Comparison of ENCODE assay signal across 18 cellular contexts in the genomic region with DNA sequence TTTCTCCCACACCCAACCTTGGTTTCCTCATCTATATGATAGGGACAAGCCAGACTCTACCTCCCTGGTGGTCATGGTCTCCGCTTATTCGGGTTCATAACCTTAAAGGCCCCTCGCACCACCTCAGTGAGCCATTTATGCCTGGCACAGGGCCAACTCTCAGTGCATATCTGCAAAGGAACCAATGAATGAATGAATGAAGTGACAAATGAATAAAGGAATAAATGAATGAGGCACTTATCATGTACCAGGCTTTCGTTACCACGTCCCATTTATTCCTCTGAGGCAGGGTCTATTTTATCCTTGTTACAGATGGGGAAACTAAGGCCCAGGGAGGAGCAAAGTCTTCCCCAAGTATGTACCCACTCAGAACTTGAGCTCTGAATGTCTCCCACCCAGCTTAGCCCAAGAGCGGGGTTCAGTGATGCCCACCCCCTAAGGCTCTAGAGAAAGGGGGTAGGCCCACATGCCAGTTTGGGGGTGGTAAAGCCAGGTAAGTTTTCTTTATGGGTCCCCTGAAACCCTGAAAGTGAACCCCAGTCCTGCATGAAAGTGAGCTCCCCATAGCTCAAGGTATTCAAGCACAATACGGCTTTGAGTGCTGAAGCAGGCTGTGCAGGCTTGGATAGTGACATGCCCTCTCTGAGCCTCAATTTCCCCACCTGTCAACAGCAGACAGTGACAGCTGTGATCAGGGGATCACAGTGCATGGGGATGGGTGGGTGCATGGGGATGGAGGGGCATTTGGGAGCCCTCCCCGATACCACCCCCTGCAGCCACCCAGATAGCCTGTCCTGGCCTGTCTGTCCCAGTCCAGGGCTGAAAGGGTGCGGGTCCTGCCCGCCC. TPM values are rescaled to one million over a fixed set of nuclear protein-coding genes. Genes with fewer than 3 reads are reported as not detected.
DNase-seq lines count a peak whose midpoint lies in the region; ATAC-seq and TF ChIP-seq lines count a peak whose summit lies in the region.
"Had no signal": no experiment of that assay in that cellular context is flagged by ENCODE, and none has a peak within 500 bp of the region (broad histone marks: within the 10 kb centered on the region; RNA-seq: fewer than 3 reads in every experiment).

No MANE protein-coding gene starts in this region.

- peaks cover 19% of the 10 kb centered on the region for H3K4me1 ChIP-seq in CD8-positive, alpha-beta memory T cell (ENCODE audit: insufficient read depth, low read length)
- H3K4me1 ChIP-seq in right atrium auricular region, result peaks cover 0 to 26% of the 10 kb centered on the region in 2 donors
- H3K4me1 ChIP-seq: foreskin keratinocyte had no signal

- H3K27me3 ChIP-seq in CD8-positive, alpha-beta memory T cell (ENCODE audit: insufficient read depth, low read length, poor library complexity, severe bottlenecking), result no peaks in the 10 kb centered on the region
- H3K27me3 ChIP-seq in right atrium auricular region, result peaks cover 28 to 31% of the 10 kb centered on the region in 2 donors

- no peaks in the 10 kb centered on the region for H3K9me3 Mint-ChIP-seq in activated CD4-positive, alpha-beta T cell treated with anti-CD3 and anti-CD28 coated beads for 36 hours (ENCODE audit: low read depth)
- no peaks in the 10 kb centered on the region for H3K9me3 Mint-ChIP-seq in CD8-positive, alpha-beta memory T cell
- no peaks in the 10 kb centered on the region for H3K9me3 Mint-ChIP-seq in activated T-helper 17 cell treated with anti-CD3 and anti-CD28 coated beads, Interleukin-2, amount 50 U/mL, for 72 hours
- H3K9me3 Mint-ChIP-seq in naive thymus-derived CD8-positive, alpha-beta T cell, result no peaks in the 10 kb centered on the region

- POLR2A ChIA-PET in activated CD4-positive, alpha-beta T cell treated with anti-CD3 and anti-CD28 coated beads for 36 hours (lab: Charles Lee), result interaction anchor here (0.5 to 2.0 kb wide), 6 partner anchors 8 to 61 kb away, joined by 3 to 14 read pairs (median 6); a partner anchor contains a TSS
- POLR2A ChIA-PET in CD8-positive, alpha-beta memory T cell (lab: Charles Lee), result interaction anchor here (0.6 to 2.8 kb wide), 2 partner anchors 11 to 61 kb away, joined by 3 to 15 read pairs; a partner anchor contains a TSS
- POLR2A ChIA-PET in naive thymus-derived CD8-positive, alpha-beta T cell (lab: Charles Lee), result interaction anchor here (0.9 to 4.5 kb wide), 5 partner anchors 8 to 67 kb away, joined by 3 to 48 read pairs (median 8); a partner anchor contains a TSS

- intact Hi-C loops in activated CD4-positive, alpha-beta T cell treated with anti-CD3 and anti-CD28 coated beads for 36 hours (cut with DNase I, micrococcal nuclease), result loop anchor here (2.0 to 5.0 kb wide), 3 partner anchors 62 to 126 kb away; a partner anchor contains a TSS

- CTCF ChIA-PET in activated CD4-positive, alpha-beta T cell treated with anti-CD3 and anti-CD28 coated beads for 36 hours (lab: Charles Lee), result interaction anchor here (0.5 to 3.1 kb wide), 10 partner anchors 8 to 281 kb away, joined by 3 to 24 read pairs (median 4); a partner anchor contains a TSS
- CTCF ChIA-PET in CD8-positive, alpha-beta memory T cell (lab: Charles Lee), result interaction anchor here (0.8 to 4.2 kb wide), 3 partner anchors 12 to 62 kb away, joined by 3 to 21 read pairs (median 5); a partner anchor contains a TSS

- ATAC-seq in activated CD4-positive, alpha-beta T cell treated with anti-CD3 and anti-CD28 coated beads for 36 hours, result no peak
- ATAC-seq in activated T-helper 17 cell treated with anti-CD3 and anti-CD28 coated beads, Interleukin-2, amount 50 U/mL, for 72 hours (replicated peaks), result no peak
- no peak for ATAC-seq in naive thymus-derived CD8-positive, alpha-beta T cell
- no peak for ATAC-seq in GM19351 (IDR thresholded peaks at IDR 0.05; ENCODE audit: unreplicated experiment)
- ATAC-seq: foreskin keratinocyte had no signal

- no peak for TF ChIP-seq CTCF in right atrium auricular region (IDR thresholded peaks at IDR 0.05)

- peak overlapping the region; percentile 44 for H3K4me3 ChIP-seq in CD8-positive, alpha-beta memory T cell (ENCODE audit: low read length)
- H3K4me3 ChIP-seq in right atrium auricular region, result no peak overlapping the region

- no peaks in the 10 kb centered on the region for H3K36me3 ChIP-seq in CD8-positive, alpha-beta memory T cell (ENCODE audit: insufficient read depth, low read length)
- H3K36me3 ChIP-seq in right atrium auricular region, result peaks cover under 1% of the 10 kb centered on the region
- H3K36me3 ChIP-seq: left ventricle myocardium inferior, WERI-Rb-1 had no signal

- no peak overlapping the region for H3K27ac Mint-ChIP-seq in activated CD4-positive, alpha-beta T cell treated with anti-CD3 and anti-CD28 coated beads for 36 hours
- H3K27ac Mint-ChIP-seq in CD8-positive, alpha-beta memory T cell, result no peak overlapping the region
- H3K27ac Mint-ChIP-seq in activated T-helper 17 cell treated with anti-CD3 and anti-CD28 coated beads, Interleukin-2, amount 50 U/mL, for 72 hours, result no peak overlapping the region
- peak overlapping the region in 5 of 10 donors; percentile 4 to 57 (median 41) for H3K27ac Mint-ChIP-seq in naive thymus-derived CD8-positive, alpha-beta T cell

- H3K27ac ChIP-seq in CD8-positive, alpha-beta memory T cell (ENCODE audit: low read depth, low read length), result no peak overlapping the region
- no peak overlapping the region for H3K27ac ChIP-seq in right atrium auricular region
- H3K27ac ChIP-seq: foreskin keratinocyte, left ventricle myocardium inferior, WERI-Rb-1 had no signal

- no peaks in the 10 kb centered on the region for H3K9me3 ChIP-seq in CD8-positive, alpha-beta memory T cell (ENCODE audit: low read length)
- H3K9me3 ChIP-seq in right atrium auricular region, result no peaks in the 10 kb centered on the region
- H3K9me3 ChIP-seq: left ventricle myocardium inferior, stomach had no signal

- H3K4me1 Mint-ChIP-seq in activated CD4-positive, alpha-beta T cell treated with anti-CD3 and anti-CD28 coated beads for 36 hours, result peaks cover 17% of the 10 kb centered on the region
- H3K4me1 Mint-ChIP-seq in CD8-positive, alpha-beta memory T cell, result peaks cover 0 to 31% (median 6%) of the 10 kb centered on the region in 3 donors
- H3K4me1 Mint-ChIP-seq in activated T-helper 17 cell treated with anti-CD3 and anti-CD28 coated beads, Interleukin-2, amount 50 U/mL, for 72 hours, result no peaks in the 10 kb centered on the region
- peaks cover 3 to 30% (median 17%) of the 10 kb centered on the region in 4 donors for H3K4me1 Mint-ChIP-seq in naive thymus-derived CD8-positive, alpha-beta T cell

- DNase-seq in activated CD4-positive, alpha-beta T cell treated with anti-CD3 and anti-CD28 coated beads for 36 hours, result no peak
- no peak for DNase-seq in activated CD4-positive, alpha-beta T cell treated with anti-CD3 and anti-CD28 coated beads, Interleukin-2, amount 50 U/mL, for 1 hour
- no peak for DNase-seq in CD8-positive, alpha-beta memory T cell
- DNase-seq in naive thymus-derived CD8-positive, alpha-beta T cell, result no peak
- DNase-seq in NK-92 treated with Interleukin-12 subunit alpha and Interleukin-12 subunit beta, amount 100 ng/mL, for 24 hours (lab: John Stamatoyannopoulos, UW), result no peak
- DNase-seq in right atrium auricular region (ENCODE audit: low spot score), result no peak
- DNase-seq: anterior cingulate cortex, foreskin keratinocyte, left ventricle myocardium inferior, NCI-H1092, stomach had no signal

- H3K36me3 Mint-ChIP-seq in activated CD4-positive, alpha-beta T cell treated with anti-CD3 and anti-CD28 coated beads for 36 hours (ENCODE audit: low read depth), result no peaks in the 10 kb centered on the region
- no peaks in the 10 kb centered on the region for H3K36me3 Mint-ChIP-seq in CD8-positive, alpha-beta memory T cell
- peaks cover 5% of the 10 kb centered on the region for H3K36me3 Mint-ChIP-seq in activated T-helper 17 cell treated with anti-CD3 and anti-CD28 coated beads, Interleukin-2, amount 50 U/mL, for 72 hours (ENCODE audit: low read depth)
- no peaks in the 10 kb centered on the region for H3K36me3 Mint-ChIP-seq in naive thymus-derived CD8-positive, alpha-beta T cell

- H3K27me3 Mint-ChIP-seq in activated CD4-positive, alpha-beta T cell treated with anti-CD3 and anti-CD28 coated beads for 36 hours, result no peaks in the 10 kb centered on the region
- H3K27me3 Mint-ChIP-seq in CD8-positive, alpha-beta memory T cell, result peaks cover 0 to 3% of the 10 kb centered on the region in 2 donors
- no peaks in the 10 kb centered on the region for H3K27me3 Mint-ChIP-seq in activated T-helper 17 cell treated with anti-CD3 and anti-CD28 coated beads, Interleukin-2, amount 50 U/mL, for 72 hours
- H3K27me3 Mint-ChIP-seq in naive thymus-derived CD8-positive, alpha-beta T cell, result peaks cover 0 to 2% (median 0%) of the 10 kb centered on the region in 5 donors

- H3K4me3 Mint-ChIP-seq in activated CD4-positive, alpha-beta T cell treated with anti-CD3 and anti-CD28 coated beads for 36 hours, result peak overlapping the region; percentile 78
- H3K4me3 Mint-ChIP-seq in CD8-positive, alpha-beta memory T cell, result peak overlapping the region in 5 of 7 donors; percentile 50 to 75 (median 71)
- H3K4me3 Mint-ChIP-seq in activated T-helper 17 cell treated with anti-CD3 and anti-CD28 coated beads, Interleukin-2, amount 50 U/mL, for 72 hours, result peak overlapping the region; percentile 79
- H3K4me3 Mint-ChIP-seq in naive thymus-derived CD8-positive, alpha-beta T cell, result peak overlapping the region; percentile 78 to 88 (median 84)

RNA-seq across cellular contexts. Expression of a gene that starts 0.5 kb away (rescaled TPM):
- 1 to 10 TPM; 1.0 to 1.3 TPM for total RNA-seq in activated CD4-positive, alpha-beta T cell treated with anti-CD3 and anti-CD28 coated beads for 36 hours
- total RNA-seq in CD8-positive, alpha-beta memory T cell, result 1 to 10 TPM; 1.2 to 1.7 TPM
- 0.33 TPM for polyA plus RNA-seq in CD8-positive, alpha-beta memory T cell
- total RNA-seq in activated T-helper 17 cell treated with anti-CD3 and anti-CD28 coated beads, Interleukin-2, amount 50 U/mL, for 72 hours, result 1 to 10 TPM in 1 of 2 donors, under 1 TPM in 1; 0.65 to 1.4 TPM
- 1 to 10 TPM; 2.4 to 2.6 TPM for total RNA-seq in naive thymus-derived CD8-positive, alpha-beta T cell
- 1 to 10 TPM in 2 of 3 donors, under 1 TPM in 1; 0.39 to 2.2 (median 1.4) TPM for polyA plus RNA-seq in naive thymus-derived CD8-positive, alpha-beta T cell
- not detected for total RNA-seq in right atrium auricular region
- total RNA-seq: endothelial cell of umbilical vein, left ventricle myocardium inferior, mucosa of gallbladder, posterior vena cava had no signal
- polyA plus RNA-seq: endothelial cell of umbilical vein, foreskin keratinocyte had no signal

RNA-seq across cellular contexts. Expression of a gene that starts 11.5 kb away (rescaled TPM):
- 1,000 to 10,000 TPM; 3,109 to 3,329 TPM for total RNA-seq in activated CD4-positive, alpha-beta T cell treated with anti-CD3 and anti-CD28 coated beads for 36 hours
- 1,000 to 10,000 TPM; 3,114 to 3,151 TPM for total RNA-seq in CD8-positive, alpha-beta memory T cell
- 3,296 TPM for polyA plus RNA-seq in CD8-positive, alpha-beta memory T cell
- total RNA-seq in activated T-helper 17 cell treated with anti-CD3 and anti-CD28 coated beads, Interleukin-2, amount 50 U/mL, for 72 hours, result 1,000 to 10,000 TPM; 2,920 to 3,543 TPM
- total RNA-seq in naive thymus-derived CD8-positive, alpha-beta T cell, result 1,000 to 10,000 TPM; 2,924 to 2,989 TPM
- 1,000 to 10,000 TPM; 3,790 to 4,859 (median 4,546) TPM for polyA plus RNA-seq in naive thymus-derived CD8-positive, alpha-beta T cell
- total RNA-seq in right atrium auricular region, result 100 to 1,000 TPM; 496 to 916 TPM

RNA-seq across cellular contexts. Expression of a gene that starts 23.5 kb away (rescaled TPM):
- total RNA-seq in activated CD4-positive, alpha-beta T cell treated with anti-CD3 and anti-CD28 coated beads for 36 hours, result 100 to 1,000 TPM; 174 to 180 TPM
- 100 to 1,000 TPM; 119 to 125 TPM for total RNA-seq in CD8-positive, alpha-beta memory T cell
- polyA plus RNA-seq in CD8-positive, alpha-beta memory T cell, result 84.0 TPM
- total RNA-seq in activated T-helper 17 cell treated with anti-CD3 and anti-CD28 coated beads, Interleukin-2, amount 50 U/mL, for 72 hours, result 100 to 1,000 TPM; 186 to 250 TPM
- 100 to 1,000 TPM; 120 to 122 TPM for total RNA-seq in naive thymus-derived CD8-positive, alpha-beta T cell
- polyA plus RNA-seq in naive thymus-derived CD8-positive, alpha-beta T cell, result 100 to 1,000 TPM in 2 of 3 donors, 10 to 100 TPM in 1; 78.7 to 122 (median 109) TPM
- 1 to 10 TPM in 1 of 2 donors, under 1 TPM in 1; 0.93 to 4.0 TPM for total RNA-seq in right atrium auricular region

RNA-seq across cellular contexts. Expression of a gene that starts 49.9 kb away (rescaled TPM):
- 1 to 10 TPM; 6.9 to 9.7 TPM for total RNA-seq in activated CD4-positive, alpha-beta T cell treated with anti-CD3 and anti-CD28 coated beads for 36 hours
- total RNA-seq in CD8-positive, alpha-beta memory T cell, result 1 to 10 TPM; 1.8 to 2.9 TPM
- polyA plus RNA-seq in CD8-positive, alpha-beta memory T cell, result 2.6 TPM
- 1 to 10 TPM; 7.6 to 8.3 TPM for total RNA-seq in activated T-helper 17 cell treated with anti-CD3 and anti-CD28 coated beads, Interleukin-2, amount 50 U/mL, for 72 hours
- 1 to 10 TPM; 2.7 to 3.6 TPM for total RNA-seq in naive thymus-derived CD8-positive, alpha-beta T cell
- 1 to 10 TPM in 2 of 3 donors, under 1 TPM in 1; 0.97 to 3.0 (median 1.9) TPM for polyA plus RNA-seq in naive thymus-derived CD8-positive, alpha-beta T cell
- not detected for total RNA-seq in right atrium auricular region
- total RNA-seq: endothelial cell of umbilical vein, left ventricle myocardium inferior, mucosa of gallbladder, posterior vena cava, stomach, ureter had no signal
- polyA plus RNA-seq: endothelial cell of umbilical vein had no signal

Comparison
In these comparisons a context has a peak if more than half of its experiments do, and no peak if none do; other contexts are left out.
1. RNA of a gene that starts 23.5 kb away (total RNA-seq): 186 to 250 TPM in activated T-helper 17 cell treated with anti-CD3 and anti-CD28 coated beads, Interleukin-2, amount 50 U/mL, for 72 hours, 174 to 180 TPM in activated CD4-positive, alpha-beta T cell treated with anti-CD3 and anti-CD28 coated beads for 36 hours, 119 to 125 TPM in CD8-positive, alpha-beta memory T cell and 120 to 122 TPM in naive thymus-derived CD8-positive, alpha-beta T cell; 0.93 to 4.0 TPM in right atrium auricular region; every median in the first group is over 10 times any median in the second.
2. Peak in every context shown above with its lines, with median percentiles within 50 percentile points of each other: H3K4me3 Mint-ChIP-seq.